8 cellular contexts compared by ENCODE assay signal in the genomic region with DNA sequence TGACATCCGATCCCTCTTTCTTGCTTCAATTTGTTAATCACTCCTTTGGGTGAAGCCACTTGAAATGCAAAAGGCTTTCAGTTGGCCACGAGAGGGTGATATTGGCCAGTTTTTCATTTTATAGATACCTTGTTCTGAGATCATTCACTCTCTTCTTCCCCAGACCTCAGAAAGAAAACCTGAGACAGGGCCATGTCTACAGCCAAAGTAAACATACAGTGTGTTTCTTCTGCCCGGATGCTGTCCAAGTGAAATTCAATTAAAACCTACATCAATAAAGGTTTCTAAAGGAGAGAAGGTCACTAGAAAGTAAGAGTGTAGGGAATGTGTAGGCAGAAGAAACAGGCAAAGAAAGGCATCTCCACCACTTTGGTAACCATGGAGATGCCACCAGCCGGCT. TPM values are rescaled to one million over a fixed set of nuclear protein-coding genes. Genes with fewer than 3 reads are reported as not detected.
DNase-seq lines count a peak whose midpoint lies in the region; ATAC-seq and TF ChIP-seq lines count a peak whose summit lies in the region.

No MANE protein-coding gene starts in this region.

- DNase-seq in COLO668 (lab: John Stamatoyannopoulos, UW; ENCODE audit: unreplicated experiment) (peak; percentile 18), HEK293T (ENCODE audit: extremely low spot score) (peak; percentile 23), T1000 (lab: John Stamatoyannopoulos, UW) (peak; percentile 9), iPS-NIHi11 (ENCODE audit: low spot score) (peak; percentile 33), UCSD-AML1 (lab: John Stamatoyannopoulos, UW; ENCODE audit: unreplicated experiment) (no peak)

- CTCF ChIA-PET in HEK293T (lab: Yijun Ruan, JAX): no interaction called here

- POLR2A ChIA-PET in HEK293T (lab: Yijun Ruan, JAX): interaction anchor here (1.1 kb wide), 1 partner anchor 39 kb away, joined by 4 read pairs; no protein-coding TSS in a partner anchor

- ATAC-seq in esophagus mucosa: no peak
- ATAC-seq in GM21390 (IDR thresholded peaks at IDR 0.05; ENCODE audit: unreplicated experiment): no peak
- ATAC-seq in HG03469 (IDR thresholded peaks at IDR 0.05; ENCODE audit: unreplicated experiment): no peak

TF ChIP-seq in HEK293T, 16 proteins besides CTCF, POLR2A, EP300 and RAD21:
- TF ChIP-seq SP1 (IDR thresholded peaks at IDR 0.05) (no peak), LEF1 (IDR thresholded peaks at IDR 0.05; ENCODE audit: borderline replicate concordance) (no peak), CTBP1 (IDR thresholded peaks at IDR 0.05; ENCODE audit: borderline replicate concordance) (no peak), TARDBP (IDR thresholded peaks at IDR 0.05) (no peak), ELF4 (IDR thresholded peaks at IDR 0.05) (no peak), L3MBTL2 (conservative IDR thresholded peaks at IDR 0.05) (no peak), SUZ12 (IDR thresholded peaks at IDR 0.05) (no peak), FOXK2 (IDR thresholded peaks at IDR 0.05) (no peak), FOXA1 (IDR thresholded peaks at IDR 0.05) (no peak), ZNF384 (IDR thresholded peaks at IDR 0.05) (no peak), BHLHE40 (IDR thresholded peaks at IDR 0.05; ENCODE audit: borderline replicate concordance) (no peak), ARNT (IDR thresholded peaks at IDR 0.05) (no peak), FOXM1 (IDR thresholded peaks at IDR 0.05; ENCODE audit: borderline replicate concordance) (no peak), NFRKB (IDR thresholded peaks at IDR 0.05) (no peak), HDGF (IDR thresholded peaks at IDR 0.05; ENCODE audit: borderline replicate concordance) (no peak)
- TF ChIP-seq, protein P1, sequence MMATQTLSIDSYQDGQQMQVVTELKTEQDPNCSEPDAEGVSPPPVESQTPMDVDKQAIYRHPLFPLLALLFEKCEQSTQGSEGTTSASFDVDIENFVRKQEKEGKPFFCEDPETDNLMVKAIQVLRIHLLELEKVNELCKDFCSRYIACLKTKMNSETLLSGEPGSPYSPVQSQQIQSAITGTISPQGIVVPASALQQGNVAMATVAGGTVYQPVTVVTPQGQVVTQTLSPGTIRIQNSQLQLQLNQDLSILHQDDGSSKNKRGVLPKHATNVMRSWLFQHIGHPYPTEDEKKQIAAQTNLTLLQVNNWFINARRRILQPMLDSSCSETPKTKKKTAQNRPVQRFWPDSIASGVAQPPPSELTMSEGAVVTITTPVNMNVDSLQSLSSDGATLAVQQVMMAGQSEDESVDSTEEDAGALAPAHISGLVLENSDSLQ (IDR thresholded peaks at IDR 0.05): no peak

RNA-seq across cellular contexts. Expression of a gene that starts 39.5 kb away (rescaled TPM):
- 4.6 TPM for total RNA-seq in esophagus mucosa
